In genomic region chr21:42532466-42533181, GRCh38 we compare ENCODE assay signal across 9 cellular contexts. TPM values are rescaled to one million over a fixed set of nuclear protein-coding genes. Genes with fewer than 3 reads are reported as not detected.
DNase-seq lines count a peak whose midpoint lies in the region; ATAC-seq, FAIRE-seq and TF ChIP-seq lines count a peak whose summit lies in the region.
"Had no signal": no experiment of that assay in that cellular context is flagged by ENCODE, and none has a peak within 500 bp of the region (broad histone marks: within the 10 kb centered on the region; RNA-seq: fewer than 3 reads in every experiment).

No MANE protein-coding gene starts in this region.

- 47 to 86% (median 54%) methylated on average over 8 to 18 of the region's 18 CpGs for WGBS in adrenal gland, 4 donors
- 43 to 63% (median 52%) methylated on average over 18 of the region's 18 CpGs for WGBS in small intestine, 3 donors

- peak in 1 of 2 donors; percentile 67 for TF ChIP-seq POLR2A in adrenal gland (IDR thresholded peaks at IDR 0.05)

- no peaks in the 10 kb centered on the region for H3K27me3 ChIP-seq in adrenal gland
- no peaks in the 10 kb centered on the region for H3K27me3 ChIP-seq in small intestine (ENCODE audit: control insufficient read depth in 2 of 2, insufficient read depth in 2 of 2, low read length in 2 of 2)
- H3K27me3 ChIP-seq in WERI-Rb-1 (ENCODE audit: insufficient read depth, low read depth, severe bottlenecking): no peaks in the 10 kb centered on the region

- in situ Hi-C loops in ACHN (cut with HindIII; ENCODE audit: low pct_ligation_motif_present, low pct_unique_long_range_greater_than_20kb, low sequenced_read_pairs): no loop called here

- TF ChIP-seq CTCF in GM20000 (IDR thresholded peaks at IDR 0.05; ENCODE audit: extremely low read depth, missing control alignments) (no peak), adrenal gland (IDR thresholded peaks at IDR 0.05) (no peak), kidney (IDR thresholded peaks at IDR 0.05; ENCODE audit: borderline replicate concordance, extremely low read depth, insufficient read depth) (no peak), WERI-Rb-1 (IDR thresholded peaks at IDR 0.05; ENCODE audit: low read depth, low read length) (no peak)

- intact Hi-C loops in adrenal gland (cut with DNase I) (no loop called here), kidney (cut with DNase I) (no loop called here)

- FAIRE-seq in kidney (lab: Jason Lieb, UNC) (no peak), small intestine (lab: Jason Lieb, UNC) (no peak)

- H3K4me1 ChIP-seq in adrenal gland (replicated peaks in 1 of 2): peaks cover 18 to 29% of the 10 kb centered on the region in 2 donors
- peaks cover 13 to 24% of the 10 kb centered on the region in 2 donors for H3K4me1 ChIP-seq in kidney (ENCODE audit: control insufficient read depth in 1 of 2, insufficient read depth in 1 of 2, low read depth in 1 of 2, low read length in 2 of 2)
- peaks cover 0 to 4% of the 10 kb centered on the region in 2 donors for H3K4me1 ChIP-seq in small intestine (ENCODE audit: control insufficient read depth in 2 of 2, insufficient read depth in 1 of 2, low read depth in 1 of 2, low read length in 1 of 2)

- no peaks in the 10 kb centered on the region for H3K36me3 ChIP-seq in adrenal gland (replicated peaks in 1 of 2)
- H3K36me3 ChIP-seq in kidney (ENCODE audit: control insufficient read depth in 1 of 2, insufficient read depth in 2 of 2, low read length in 2 of 2): no peaks in the 10 kb centered on the region
- H3K36me3 ChIP-seq in small intestine (ENCODE audit: control insufficient read depth in 2 of 2, insufficient read depth in 2 of 2, low read length in 2 of 2): peaks cover 2 to 8% of the 10 kb centered on the region in 2 donors
- H3K36me3 ChIP-seq in WERI-Rb-1: no peaks in the 10 kb centered on the region

- H3K9me3 ChIP-seq in adrenal gland (replicated peaks in 1 of 3) (no peaks in the 10 kb centered on the region), kidney (ENCODE audit: control insufficient read depth in 1 of 2, low read length in 2 of 2) (no peaks in the 10 kb centered on the region), small intestine (ENCODE audit: control insufficient read depth, low read depth) (no peaks in the 10 kb centered on the region), WERI-Rb-1 (ENCODE audit: severe bottlenecking) (no peaks in the 10 kb centered on the region)

- ATAC-seq in GM19023 (IDR thresholded peaks at IDR 0.05; ENCODE audit: unreplicated experiment) (no peak), GM21390 (IDR thresholded peaks at IDR 0.05; ENCODE audit: unreplicated experiment) (no peak)

- peak overlapping the region; percentile 10 to 91 (median 69) for H3K27ac ChIP-seq in adrenal gland
- no peak overlapping the region for H3K27ac ChIP-seq in kidney (ENCODE audit: low read depth in 2 of 2, low read length in 2 of 2)
- H3K27ac ChIP-seq in small intestine (ENCODE audit: low read depth in 1 of 2, low read length in 1 of 2): peak overlapping the region in 1 of 2 donors; percentile 37
- H3K27ac ChIP-seq in WERI-Rb-1: no peak overlapping the region

- H3K4me3 ChIP-seq in adrenal gland (no peak overlapping the region), kidney (ENCODE audit: low read length in 2 of 2) (no peak overlapping the region), small intestine (ENCODE audit: low read depth in 1 of 2, low read length in 2 of 2) (no peak overlapping the region), WERI-Rb-1 (ENCODE audit: low read depth, low read length) (no peak overlapping the region)

- peak overlapping the region in 1 of 2 donors; percentile 4 for H3K9ac ChIP-seq in kidney (ENCODE audit: low read length in 2 of 2)

- DNase-seq in GM20000 (ENCODE audit: low spot score): peak; percentile 64
- peak; percentile 90 to 98 (median 97) for DNase-seq in adrenal gland
- peak; percentile 94 for DNase-seq in kidney
- DNase-seq in small intestine: peak; percentile 59
- DNase-seq in WERI-Rb-1: no peak
- no peak for DNase-seq in ACHN
- DNase-seq: stimulated activated CD4-positive, alpha-beta T cell treated with anti-CD3 and anti-CD28 coated beads, Interleukin-2, amount 100 ng/mL, for 48 hours had no signal

RNA-seq across cellular contexts. Expression of gene SLC37A1, which starts 19.0 kb away (rescaled TPM):
- 10 to 100 TPM in 7 of 8 donors, 1 to 10 TPM in 1; 7.4 to 27.2 (median 18.7) TPM for total RNA-seq in adrenal gland
- polyA plus RNA-seq in adrenal gland: 10 to 100 TPM; 11.0 to 16.7 (median 14.3) TPM
- total RNA-seq in kidney: 21.8 TPM
- polyA plus RNA-seq in kidney (ENCODE audit: insufficient read depth, low read depth, low replicate concordance): 3.4 TPM
- 10 to 100 TPM; 33.2 to 80.7 (median 42.0) TPM for polyA plus RNA-seq in small intestine

RNA-seq across cellular contexts. Expression of gene RSPH1, which starts 36.6 kb away (rescaled TPM):
- total RNA-seq in adrenal gland (1 to 10 TPM in 1 of 8 donors, under 1 TPM in 5, not detected in 2; 0.13 to 1.4 (median 0.72) TPM), kidney (12.0 TPM)
- polyA plus RNA-seq in adrenal gland (1 to 10 TPM; 1.2 to 5.8 (median 3.2) TPM), kidney (ENCODE audit: insufficient read depth, low read depth, low replicate concordance) (13.0 TPM), small intestine (10 to 100 TPM in 2 of 3 donors, 1 to 10 TPM in 1; 3.8 to 14.1 (median 11.2) TPM)

Comparison
In these comparisons a context has a peak if more than half of its experiments do, and no peak if none do; other contexts are left out.
1. DNase-seq: peak in GM20000 (single experiment), adrenal gland (7 of 7), kidney (single experiment) and small intestine (single experiment); none in WERI-Rb-1 (single experiment) and ACHN (single experiment).
2. H3K27ac ChIP-seq: peak in adrenal gland (5 of 5); none in kidney (0 of 2) and WERI-Rb-1 (single experiment).